Comparison of ENCODE assay signal across 12 cellular contexts in genomic region chr1:107460009-107460408, GRCh38.
A peak's percentile ranks its signal among the peaks of the same experiment; 100 is the strongest.
DNase-seq lines count a peak whose midpoint lies in the region; ATAC-seq and TF ChIP-seq lines count a peak whose summit lies in the region.
"Had no signal": no experiment of that assay in that cellular context is flagged by ENCODE, and none has a peak within 500 bp of the region (broad histone marks: within the 10 kb centered on the region; RNA-seq: fewer than 3 reads in every experiment).

No MANE protein-coding gene starts in this region.

- no peak overlapping the region for H3K4me3 Mint-ChIP-seq in GM23338
- H3K4me3 Mint-ChIP-seq: activated naive CD4-positive, alpha-beta T cell treated with anti-CD3 and anti-CD28 coated beads, Interleukin-2, amount 50 U/mL, for 24 hours had no signal

- H3K4me3 ChIP-seq in KMS-11 (IDR thresholded peaks at IDR 0.05; ENCODE audit: insufficient read depth, low read depth, low read length) (no peak overlapping the region), GM23338 (no peak overlapping the region)

- H3K36me3 ChIP-seq in KMS-11 (ENCODE audit: insufficient read depth) (no peaks in the 10 kb centered on the region), GM23338 (ENCODE audit: insufficient read depth) (no peaks in the 10 kb centered on the region)

- H2AFZ ChIP-seq in KMS-11 (ENCODE audit: low read depth) (peak overlapping the region; percentile 64), GM23338 (no peak overlapping the region)

- peak; percentile 72 for ATAC-seq in GM18508 (IDR thresholded peaks at IDR 0.05; ENCODE audit: insufficient read depth, unreplicated experiment)
- ATAC-seq in GM21390 (IDR thresholded peaks at IDR 0.05; ENCODE audit: unreplicated experiment) = peak; percentile 70
- ATAC-seq in HG02973 (IDR thresholded peaks at IDR 0.05; ENCODE audit: unreplicated experiment) = peak; percentile 76
- no peak for ATAC-seq in GM23338

- H3K27ac Mint-ChIP-seq in GM23338 = no peak overlapping the region
- H3K27ac Mint-ChIP-seq: activated naive CD4-positive, alpha-beta T cell treated with anti-CD3 and anti-CD28 coated beads, Interleukin-2, amount 50 U/mL, for 24 hours had no signal

- peaks cover 59% of the 10 kb centered on the region for H3K4me1 ChIP-seq in KMS-11 (ENCODE audit: low read depth, poor library complexity, severe bottlenecking)
- no peaks in the 10 kb centered on the region for H3K4me1 ChIP-seq in GM23338 (ENCODE audit: insufficient read depth)

- no peaks in the 10 kb centered on the region for H3K9me3 Mint-ChIP-seq in GM23338
- H3K9me3 Mint-ChIP-seq: activated naive CD4-positive, alpha-beta T cell treated with anti-CD3 and anti-CD28 coated beads, Interleukin-2, amount 50 U/mL, for 24 hours had no signal

- H3F3A ChIP-seq in GM23338 (replicated peaks; ENCODE audit: low read depth) = no peaks in the 10 kb centered on the region

- H3K9me2 ChIP-seq in GM23338 (ENCODE audit: insufficient read depth) = no peaks in the 10 kb centered on the region

- H3K27me3 Mint-ChIP-seq in GM23338 (ENCODE audit: insufficient read depth, low read depth, poor library complexity) = no peaks in the 10 kb centered on the region

- no peak for TF ChIP-seq CTCF in KMS-11 (conservative IDR thresholded peaks at IDR 0.05; ENCODE audit: low read depth, low read length)
- TF ChIP-seq CTCF in GM23338 (conservative IDR thresholded peaks at IDR 0.05; ENCODE audit: low read depth in 2 of 2) = no peak

- H4K20me1 ChIP-seq in KMS-11 (ENCODE audit: insufficient read depth) = no peaks in the 10 kb centered on the region
- H4K20me1 ChIP-seq in GM23338 (replicated peaks; ENCODE audit: insufficient read depth) = no peaks in the 10 kb centered on the region

- peak overlapping the region; percentile 71 for H3K27ac ChIP-seq in KMS-11
- no peak overlapping the region for H3K27ac ChIP-seq in GM23338 (ENCODE audit: low read depth)
- H3K27ac ChIP-seq: epithelial cell of prostate, RWPE1 had no signal

- H3K27me3 ChIP-seq in KMS-11 (ENCODE audit: insufficient read depth, low read depth) (no peaks in the 10 kb centered on the region), GM23338 (ENCODE audit: insufficient read depth) (no peaks in the 10 kb centered on the region)

- H3K36me3 Mint-ChIP-seq in GM23338 (ENCODE audit: low read depth) = no peaks in the 10 kb centered on the region
- H3K36me3 Mint-ChIP-seq: activated naive CD4-positive, alpha-beta T cell treated with anti-CD3 and anti-CD28 coated beads, Interleukin-2, amount 50 U/mL, for 24 hours had no signal

- H3K4me1 Mint-ChIP-seq in GM23338 = peaks cover 15% of the 10 kb centered on the region
- H3K4me1 Mint-ChIP-seq: activated naive CD4-positive, alpha-beta T cell treated with anti-CD3 and anti-CD28 coated beads, Interleukin-2, amount 50 U/mL, for 24 hours had no signal

- DNase-seq in DMS153 treated with DMSO at 0.1 percent for 48 hours (lab: John Stamatoyannopoulos, UW; ENCODE audit: unreplicated experiment) (no peak), NCI-H748 treated with DMSO at 0.1 percent for 48 hours (lab: John Stamatoyannopoulos, UW) (no peak), GM23338 (ENCODE audit: low spot score) (no peak)
- DNase-seq in activated CD4-positive, alpha-beta T cell treated with anti-CD3 and anti-CD28 coated beads, Interleukin-2, amount 50 U/mL, for 4 hours = no peak
- DNase-seq: hypothalamus had no signal

- H3K79me2 ChIP-seq in KMS-11 (ENCODE audit: insufficient read depth, low read depth) = no peaks in the 10 kb centered on the region
- H3K79me2 ChIP-seq in GM23338 (replicated peaks; ENCODE audit: insufficient read depth) = no peaks in the 10 kb centered on the region

- peak overlapping the region; percentile 14; the same call in 1 of the 2 replicates for H3K9ac ChIP-seq in KMS-11

- H3K4me2 ChIP-seq in KMS-11 (peak overlapping the region; percentile 80), GM23338 (no peak overlapping the region)

TF ChIP-seq in GM23338, 12 proteins besides CTCF, POLR2A, EP300 and RAD21:
- TF ChIP-seq CREB1 (CRISPR knock-in tag; IDR thresholded peaks at IDR 0.05; ENCODE audit: low read depth) (no peak), NANOG (IDR thresholded peaks at IDR 0.05; ENCODE audit: borderline replicate concordance) (no peak), JUNB (IDR thresholded peaks at IDR 0.05; ENCODE audit: unreplicated experiment) (no peak), POLR2AphosphoS5 (IDR thresholded peaks at IDR 0.05; ENCODE audit: low read depth) (no peak)
- TF ChIP-seq, protein P1, sequence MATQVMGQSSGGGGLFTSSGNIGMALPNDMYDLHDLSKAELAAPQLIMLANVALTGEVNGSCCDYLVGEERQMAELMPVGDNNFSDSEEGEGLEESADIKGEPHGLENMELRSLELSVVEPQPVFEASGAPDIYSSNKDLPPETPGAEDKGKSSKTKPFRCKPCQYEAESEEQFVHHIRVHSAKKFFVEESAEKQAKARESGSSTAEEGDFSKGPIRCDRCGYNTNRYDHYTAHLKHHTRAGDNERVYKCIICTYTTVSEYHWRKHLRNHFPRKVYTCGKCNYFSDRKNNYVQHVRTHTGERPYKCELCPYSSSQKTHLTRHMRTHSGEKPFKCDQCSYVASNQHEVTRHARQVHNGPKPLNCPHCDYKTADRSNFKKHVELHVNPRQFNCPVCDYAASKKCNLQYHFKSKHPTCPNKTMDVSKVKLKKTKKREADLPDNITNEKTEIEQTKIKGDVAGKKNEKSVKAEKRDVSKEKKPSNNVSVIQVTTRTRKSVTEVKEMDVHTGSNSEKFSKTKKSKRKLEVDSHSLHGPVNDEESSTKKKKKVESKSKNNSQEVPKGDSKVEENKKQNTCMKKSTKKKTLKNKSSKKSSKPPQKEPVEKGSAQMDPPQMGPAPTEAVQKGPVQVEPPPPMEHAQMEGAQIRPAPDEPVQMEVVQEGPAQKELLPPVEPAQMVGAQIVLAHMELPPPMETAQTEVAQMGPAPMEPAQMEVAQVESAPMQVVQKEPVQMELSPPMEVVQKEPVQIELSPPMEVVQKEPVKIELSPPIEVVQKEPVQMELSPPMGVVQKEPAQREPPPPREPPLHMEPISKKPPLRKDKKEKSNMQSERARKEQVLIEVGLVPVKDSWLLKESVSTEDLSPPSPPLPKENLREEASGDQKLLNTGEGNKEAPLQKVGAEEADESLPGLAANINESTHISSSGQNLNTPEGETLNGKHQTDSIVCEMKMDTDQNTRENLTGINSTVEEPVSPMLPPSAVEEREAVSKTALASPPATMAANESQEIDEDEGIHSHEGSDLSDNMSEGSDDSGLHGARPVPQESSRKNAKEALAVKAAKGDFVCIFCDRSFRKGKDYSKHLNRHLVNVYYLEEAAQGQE (IDR thresholded peaks at IDR 0.05; ENCODE audit: unreplicated experiment) = no peak
